ENCODE assay signal across 14 cellular contexts in genomic region chr2:226916662-226917061, GRCh38.
DNase-seq lines count a peak whose midpoint lies in the region; ATAC-seq, FAIRE-seq and TF ChIP-seq lines count a peak whose summit lies in the region.
"Had no signal": no experiment of that assay in that cellular context is flagged by ENCODE, and none has a peak within 500 bp of the region (broad histone marks: within the 10 kb centered on the region; RNA-seq: fewer than 3 reads in every experiment).

No MANE protein-coding gene starts in this region.

- H3K4me3 ChIP-seq in SU-DHL-6 (ENCODE audit: insufficient read depth, low read length, poor library complexity, severe bottlenecking) (peak overlapping the region; percentile 12), esophagus squamous epithelium (no peak overlapping the region)
- H3K4me3 ChIP-seq: heart right ventricle had no signal

- peaks cover 27% of the 10 kb centered on the region for H3F3A ChIP-seq in SU-DHL-6 (ENCODE audit: insufficient read depth)

- H4K20me1 ChIP-seq in SU-DHL-6 (ENCODE audit: low read depth, low read length), result no peaks in the 10 kb centered on the region

- H3K9me3 ChIP-seq in SU-DHL-6 (ENCODE audit: insufficient read depth, low read length), result no peaks in the 10 kb centered on the region
- no peaks in the 10 kb centered on the region for H3K9me3 ChIP-seq in esophagus squamous epithelium

- 61 to 86% methylated on average over 1 of the region's 1 CpG for WGBS in esophagus squamous epithelium, 2 donors

- ATAC-seq in GM21381 (IDR thresholded peaks at IDR 0.05; ENCODE audit: unreplicated experiment) (peak; percentile 67), HG03045 (IDR thresholded peaks at IDR 0.05; ENCODE audit: unreplicated experiment) (peak; percentile 79)
- ATAC-seq: heart right ventricle had no signal

- FAIRE-seq in GM18507 (lab: Jason Lieb, UNC), result peak; percentile 79

- H3K27ac ChIP-seq in SU-DHL-6 (ENCODE audit: low read depth, low read length) (peak overlapping the region; percentile 72), esophagus squamous epithelium (no peak overlapping the region)
- H3K27ac ChIP-seq: heart right ventricle had no signal

- no peak for TF ChIP-seq CTCF in SU-DHL-6 (IDR thresholded peaks at IDR 0.05; ENCODE audit: insufficient read depth, low read length, poor library complexity, severe bottlenecking)
- no peak for TF ChIP-seq CTCF in esophagus squamous epithelium (IDR thresholded peaks at IDR 0.05)

- no peak for TF ChIP-seq POLR2A in esophagus squamous epithelium (IDR thresholded peaks at IDR 0.05)

- no peaks in the 10 kb centered on the region for H3K4me1 ChIP-seq in esophagus squamous epithelium
- H3K4me1 ChIP-seq: heart right ventricle had no signal

- peak overlapping the region; percentile 34 for H3K9ac ChIP-seq in SU-DHL-6 (ENCODE audit: low read length)

- peaks cover 12% of the 10 kb centered on the region; the same call in 1 of the 2 replicates for H3K79me2 ChIP-seq in SU-DHL-6 (ENCODE audit: insufficient read depth, low read length)

- H3K36me3 ChIP-seq in SU-DHL-6 (ENCODE audit: low read length), result peaks cover 34% of the 10 kb centered on the region
- H3K36me3 ChIP-seq in esophagus squamous epithelium, result peaks cover 0 to 19% (median 0%) of the 10 kb centered on the region in 3 donors

- DNase-seq in GM18507 (ENCODE audit: extremely low spot score, insufficient read length, low read depth), result no peak
- no peak for DNase-seq in NCI-H345 treated with DMSO at 0.1 percent for 48 hours (lab: John Stamatoyannopoulos, UW; ENCODE audit: unreplicated experiment)
- DNase-seq in esophagus squamous epithelium (lab: John Stamatoyannopoulos, UW), result no peak
- DNase-seq in occipital lobe (lab: John Stamatoyannopoulos, UW), result no peak
- DNase-seq in dedifferentiated amniotic fluid mesenchymal stem cell (ENCODE audit: extremely low spot score), result no peak
- DNase-seq: activated naive CD4-positive, alpha-beta T cell treated with anti-CD3 and anti-CD28 coated beads, Interleukin-2, amount 50 U/mL, for 16 hours; CD8-positive, alpha-beta memory T cell; effector CD4-positive, alpha-beta T cell; heart right ventricle; NCI-H1694; retina had no signal

- intact Hi-C loops in esophagus squamous epithelium (cut with DNase I), result no loop called here

- H3K4me2 ChIP-seq in SU-DHL-6 (ENCODE audit: low read depth, low read length, poor library complexity, severe bottlenecking), result peak overlapping the region; percentile 47

- no peaks in the 10 kb centered on the region for H3K27me3 ChIP-seq in SU-DHL-6 (ENCODE audit: low read length)
- no peaks in the 10 kb centered on the region for H3K27me3 ChIP-seq in esophagus squamous epithelium
- H3K27me3 ChIP-seq: heart right ventricle had no signal

- peak overlapping the region; percentile 1 for H2AFZ ChIP-seq in SU-DHL-6 (ENCODE audit: low read depth, low read length, severe bottlenecking)

- H3K9me2 ChIP-seq in SU-DHL-6 (replicated peaks; ENCODE audit: insufficient read depth, low read length), result no peaks in the 10 kb centered on the region
